In genomic region chr9:4038182-4038723, GRCh38 we compare ENCODE assay signal across 16 cellular contexts.
DNase-seq lines count a peak whose midpoint lies in the region; ATAC-seq and TF ChIP-seq lines count a peak whose summit lies in the region.
"Had no signal": no experiment of that assay in that cellular context is flagged by ENCODE, and none has a peak within 500 bp of the region (broad histone marks: within the 10 kb centered on the region; RNA-seq: fewer than 3 reads in every experiment).

No MANE protein-coding gene starts in this region.

- no peaks in the 10 kb centered on the region for H3K9me3 ChIP-seq in HEK293 (ENCODE audit: control insufficient read depth, insufficient read depth, low read depth, low read length)

- H3K27ac ChIP-seq in HEK293 (ENCODE audit: extremely low read depth, low read depth, low read length), result no peak overlapping the region
- H3K27ac ChIP-seq in brain microvascular endothelial cell, result no peak overlapping the region
- H3K27ac ChIP-seq: KMS-11 had no signal

- POLR2A ChIA-PET in HEK293 (lab: Yijun Ruan, JAX), result no interaction called here

- in situ Hi-C loops in brain microvascular endothelial cell (cut with HindIII; ENCODE audit: low pct_ligation_motif_present, low sequenced_read_pairs), result no loop called here

- H3K4me3 ChIP-seq in HEK293 (ENCODE audit: low read depth, low read length) (no peak overlapping the region), brain microvascular endothelial cell (ENCODE audit: low read depth, low read length) (no peak overlapping the region)

- DNase-seq in AG08395 (ENCODE audit: low spot score) (peak; percentile 30), brain microvascular endothelial cell (peak; percentile 1), left kidney (ENCODE audit: low read depth, low spot score) (peak; percentile 84), NCI-H1417 treated with DMSO at 0.1 percent for 48 hours (lab: John Stamatoyannopoulos, UW) (no peak), NCI-H524 treated with DMSO at 0.1 percent for 48 hours (lab: John Stamatoyannopoulos, UW) (no peak), Ammon's horn (ENCODE audit: low spot score) (no peak)
- DNase-seq: activated CD4-positive, alpha-beta T cell treated with anti-CD3 and anti-CD28 coated beads for 1 hour; activated naive CD8-positive, alpha-beta T cell treated with anti-CD3 and anti-CD28 coated beads, Interleukin-2, amount 50 U/mL, for 24 hours; C1 segment of cervical spinal cord; midbrain; NCI-H187; stimulated activated naive CD8-positive, alpha-beta T cell treated with anti-CD3 and anti-CD28 coated beads, Interleukin-15, Interleukin-2, amounts not matched to agents 100 U/mL and 50 U/mL, for 24 hours; SW 1271 had no signal

- H3K36me3 ChIP-seq in HEK293 (ENCODE audit: control insufficient read depth in 2 of 2, insufficient read depth in 1 of 2, low read length in 2 of 2), result no peaks in the 10 kb centered on the region
- no peaks in the 10 kb centered on the region for H3K36me3 ChIP-seq in brain microvascular endothelial cell (replicated peaks)

- TF ChIP-seq CTCF in HEK293 (tag by site-specific recombination; IDR thresholded peaks at IDR 0.05) (no peak), brain microvascular endothelial cell (IDR thresholded peaks at IDR 0.05; ENCODE audit: low read depth, low read length, missing control alignments) (no peak)

- no peaks in the 10 kb centered on the region for H3K4me1 ChIP-seq in HEK293 (ENCODE audit: control insufficient read depth, insufficient read depth, low read length)

- no peak for ATAC-seq in GM18519 (IDR thresholded peaks at IDR 0.05; ENCODE audit: low FRiP score, unreplicated experiment)
- ATAC-seq: activated naive CD8-positive, alpha-beta T cell treated with anti-CD3 and anti-CD28 coated beads, Interleukin-2, amount 50 U/mL, for 24 hours; stimulated activated naive CD8-positive, alpha-beta T cell treated with anti-CD3 and anti-CD28 coated beads, Interleukin-15, Interleukin-2, amounts not matched to agents 100 U/mL and 50 U/mL, for 24 hours had no signal

- CTCF ChIA-PET in HEK293 (lab: Yijun Ruan, JAX), result interaction anchor here (0.9 kb wide), 1 partner anchor 15 kb away, joined by 3 read pairs; no protein-coding TSS in a partner anchor

- no peaks in the 10 kb centered on the region for H3K27me3 ChIP-seq in brain microvascular endothelial cell (replicated peaks)

TF ChIP-seq in HEK293, 187 proteins besides CTCF, POLR2A, EP300 and RAD21:
- TF ChIP-seq SP7 (tag by site-specific recombination; IDR thresholded peaks at IDR 0.05), result peak; percentile 95
- TF ChIP-seq HIC1 (tag by site-specific recombination; IDR thresholded peaks at IDR 0.05), result 0 out of 2 replicates have a peak, but pooled peaks have one; percentile 28
- TF ChIP-seq ZNF530 (tag by site-specific recombination; IDR thresholded peaks at IDR 0.05; ENCODE audit: low read depth), result no peak
- 0 out of 2 replicates have a peak, but pooled peaks have one; percentile 54 for TF ChIP-seq TSHZ1 (tag by site-specific recombination; IDR thresholded peaks at IDR 0.05; ENCODE audit: borderline replicate concordance)
- no peak for TF ChIP-seq ZNF19 (tag by site-specific recombination; IDR thresholded peaks at IDR 0.05; ENCODE audit: low read depth)
- TF ChIP-seq SCRT2 (tag by site-specific recombination; IDR thresholded peaks at IDR 0.05), result peak; percentile 15; the same call in 1 of the 2 replicates
- peak; percentile 43; the same call in 1 of the 2 replicates for TF ChIP-seq ZNF629 (tag by site-specific recombination; IDR thresholded peaks at IDR 0.05)
- TF ChIP-seq OSR2 (tag by site-specific recombination; IDR thresholded peaks at IDR 0.05), result peak; percentile 52; the same call in 1 of the 2 replicates
- TF ChIP-seq FEZF1 (tag by site-specific recombination; IDR thresholded peaks at IDR 0.05), result peak; percentile 61
- no peak for TF ChIP-seq EGR2 (tag by site-specific recombination; IDR thresholded peaks at IDR 0.05; ENCODE audit: low read depth)
- TF ChIP-seq ZEB2 (tag by site-specific recombination; IDR thresholded peaks at IDR 0.05), result 0 out of 2 replicates have a peak, but pooled peaks have one; percentile 45
- TF ChIP-seq GFI1B (tag by site-specific recombination; IDR thresholded peaks at IDR 0.05), result peak; percentile 41; the same call in 1 of the 2 replicates
- peak; percentile 37; the same call in 1 of the 2 replicates for TF ChIP-seq WT1 (tag by site-specific recombination; IDR thresholded peaks at IDR 0.05)
- no peak for TF ChIP-seq ZNF621 (tag by site-specific recombination; IDR thresholded peaks at IDR 0.05)
- TF ChIP-seq PRDM6 (tag by site-specific recombination; IDR thresholded peaks at IDR 0.05), result peak; percentile 85
- TF ChIP-seq INSM2 (tag by site-specific recombination; IDR thresholded peaks at IDR 0.05), result peak; percentile 80
- peak; percentile 73 for TF ChIP-seq ZNF843 (tag by site-specific recombination; IDR thresholded peaks at IDR 0.05)

Comparison
In these comparisons a context has a peak if more than half of its experiments do, and no peak if none do; other contexts are left out.
1. DNase-seq: peak in AG08395 (single experiment), brain microvascular endothelial cell (single experiment) and left kidney (single experiment); none in NCI-H1417 treated with DMSO at 0.1 percent for 48 hours (single experiment), NCI-H524 treated with DMSO at 0.1 percent for 48 hours (single experiment) and Ammon's horn (single experiment).